In genomic region chr2:217742276-217742675, GRCh38 we compare ENCODE assay signal across 19 cellular contexts.
DNase-seq lines count a peak whose midpoint lies in the region; ATAC-seq and TF ChIP-seq lines count a peak whose summit lies in the region.
"Had no signal": no experiment of that assay in that cellular context is flagged by ENCODE, and none has a peak within 500 bp of the region (broad histone marks: within the 10 kb centered on the region; RNA-seq: fewer than 3 reads in every experiment).

No MANE protein-coding gene starts in this region.

- no peak overlapping the region for H2BK20ac ChIP-seq in IMR-90 (ENCODE audit: low read depth, low read length)

- no CpG with 5 or more reads among the region's 4 CpGs for WGBS in IMR-90 (ENCODE audit: extremely low coverage in 2 of 2, insufficient read length in 1 of 2), 2 experiments
- 71% methylated on average over 4 of the region's 4 CpGs for WGBS in esophagus muscularis mucosa

- POLR2A ChIA-PET in IMR-90 (lab: Charles Lee; ENCODE audit: unreplicated experiment) = no interaction called here

- no peak overlapping the region for H2BK15ac ChIP-seq in IMR-90 (ENCODE audit: low read depth, low read length)

- CTCF ChIA-PET in IMR-90 (lab: Yijun Ruan, JAX) = no interaction called here

- peaks cover 4% of the 10 kb centered on the region; the same call in 1 of the 2 replicates for H3K9me1 ChIP-seq in IMR-90 (ENCODE audit: insufficient read depth, low read length)

- no peak for ATAC-seq in IMR-90 (ENCODE audit: low read depth)

- H3K4me2 ChIP-seq in IMR-90 (ENCODE audit: low read depth, low read length) = no peak overlapping the region
- H3K4me2 ChIP-seq: SK-N-SH had no signal

- no peak overlapping the region for H3K14ac ChIP-seq in IMR-90 (replicated peaks; ENCODE audit: low read depth, low read length)

- in situ Hi-C loops in IMR-90 (cut with MboI; ENCODE audit: low sequenced_read_pairs) = no loop called here

- TF ChIP-seq CTCF in IMR-90 (conservative IDR thresholded peaks at IDR 0.05; ENCODE audit: low read depth, low read length) (no peak), fibroblast of the aortic adventitia (IDR thresholded peaks at IDR 0.05; ENCODE audit: insufficient read depth, low read length) (no peak), esophagus muscularis mucosa (IDR thresholded peaks at IDR 0.05) (no peak)

- TF ChIP-seq EP300 in esophagus muscularis mucosa (IDR thresholded peaks at IDR 0.05) = no peak

- H3K18ac ChIP-seq in IMR-90 (ENCODE audit: low read depth, low read length) = no peak overlapping the region

- H3K9me3 ChIP-seq in IMR-90 (ENCODE audit: control insufficient read depth, insufficient read depth, low read length) = peaks cover 2% of the 10 kb centered on the region; the same call in 1 of the 2 replicates
- no peaks in the 10 kb centered on the region for H3K9me3 ChIP-seq in esophagus muscularis mucosa
- H3K9me3 ChIP-seq: SK-N-SH had no signal

- H3K36me3 ChIP-seq in IMR-90 (ENCODE audit: control insufficient read depth, insufficient read depth, low read length) = no peaks in the 10 kb centered on the region
- peaks cover 0 to 26% (median 10%) of the 10 kb centered on the region in 4 donors for H3K36me3 ChIP-seq in esophagus muscularis mucosa

- H3K56ac ChIP-seq in IMR-90 (ENCODE audit: extremely low read depth, insufficient read depth, low read length) = no peak overlapping the region

- no peak overlapping the region for H3K27ac ChIP-seq in IMR-90 (ENCODE audit: insufficient read depth, low read length)
- H3K27ac ChIP-seq in esophagus muscularis mucosa (replicated peaks in 1 of 4) = peak overlapping the region in 2 of 4 donors; percentile 16 to 36

- H3K4me3 ChIP-seq in IMR-90 (ENCODE audit: insufficient read depth, low read depth, low read length) (no peak overlapping the region), fibroblast of the aortic adventitia (ENCODE audit: low read depth, low read length) (no peak overlapping the region), esophagus muscularis mucosa (no peak overlapping the region)

- no peaks in the 10 kb centered on the region for H3K27me3 ChIP-seq in IMR-90 (ENCODE audit: control insufficient read depth, insufficient read depth, low read length)
- no peaks in the 10 kb centered on the region for H3K27me3 ChIP-seq in esophagus muscularis mucosa

- no peak overlapping the region for H3K9ac ChIP-seq in IMR-90 (ENCODE audit: low read depth, low read length)
- H3K9ac ChIP-seq: SK-N-SH had no signal

- H3K4me1 ChIP-seq in IMR-90 (ENCODE audit: control insufficient read depth, insufficient read depth, low read length) (peaks cover 7% of the 10 kb centered on the region), esophagus muscularis mucosa (peaks cover under 1 to 70% (median 46%) of the 10 kb centered on the region in 4 donors)

- H2BK5ac ChIP-seq in IMR-90 (ENCODE audit: low read depth, low read length, poor library complexity, severe bottlenecking) = no peak overlapping the region

- dilution Hi-C loops in IMR-90 (cut with HindIII; ENCODE audit: low sequenced_read_pairs, unreplicated experiment) = no loop called here

- no peaks in the 10 kb centered on the region for H3K79me1 ChIP-seq in IMR-90 (ENCODE audit: low read depth in 1 of 2, low read length in 2 of 2)

- TF ChIP-seq RAD21 in IMR-90 (IDR thresholded peaks at IDR 0.05; ENCODE audit: low read length) = no peak

- intact Hi-C loops in IMR-90 (cut with micrococcal nuclease) (no loop called here), esophagus muscularis mucosa (cut with DNase I) (no loop called here)

- no peak overlapping the region for H2AFZ ChIP-seq in IMR-90 (replicated peaks; ENCODE audit: low read length, poor library complexity)

- H2AK5ac ChIP-seq in IMR-90 (ENCODE audit: low read depth, low read length) = 0 out of 2 replicates have a peak overlapping the region, but pooled peaks have one; percentile 7

- H4K5ac ChIP-seq in IMR-90 (ENCODE audit: low read depth, low read length) = no peak overlapping the region

- no peak overlapping the region for H4K8ac ChIP-seq in IMR-90 (ENCODE audit: low read depth in 2 of 2, low read length in 2 of 2)

- H3K23ac ChIP-seq in IMR-90 (ENCODE audit: low read depth, low read length) = no peak overlapping the region; the same call in 1 of the 2 replicates

- TF ChIP-seq POLR2A in IMR-90 (IDR thresholded peaks at IDR 0.05; ENCODE audit: low read depth, low read length) (no peak), esophagus muscularis mucosa (IDR thresholded peaks at IDR 0.05; ENCODE audit: low read depth) (no peak)

- BruUV-seq in IMR-90 (replicated peaks; lab: Mats Ljungman, UMichigan) = no TSS peak

- no peak overlapping the region for H2BK120ac ChIP-seq in IMR-90 (ENCODE audit: low read depth, low read length)

- H4K91ac ChIP-seq in IMR-90 (ENCODE audit: insufficient read depth, low read depth, low read length) = no peak overlapping the region

- H3K4ac ChIP-seq in IMR-90 (ENCODE audit: low read depth, low read length) = no peak overlapping the region

- no peak overlapping the region for H2AK9ac ChIP-seq in IMR-90 (replicated peaks; ENCODE audit: low read depth, low read length, poor library complexity)

- DNase-seq in IMR-90 = no peak
- DNase-seq in astrocyte of the hippocampus (ENCODE audit: low read depth, low spot score) = peak; percentile 41
- DNase-seq in fibroblast of the aortic adventitia (ENCODE audit: low read depth) = peak; percentile 25
- DNase-seq in ureter (ENCODE audit: low spot score) = peak; percentile 15
- DNase-seq in dedifferentiated amniotic fluid mesenchymal stem cell (ENCODE audit: extremely low spot score) = no peak
- no peak for DNase-seq in esophagus muscularis mucosa (ENCODE audit: extremely low spot score)
- no peak for DNase-seq in NCI-H524 (lab: John Stamatoyannopoulos, UW)
- DNase-seq: DMS79, H7, HFFc6, Kasumi-1, NCI-H1092 treated with DMSO at 0.1 percent for 48 hours, NCI-H2081, NCI-H2171 treated with DMSO at 0.1 percent for 48 hours, NCI-H510A treated with DMSO at 0.1 percent for 48 hours, NCI-H82, RPMI8226, SHP77 treated with DMSO at 0.1 percent for 48 hours, SK-N-SH had no signal

- H4K20me1 ChIP-seq in IMR-90 (ENCODE audit: insufficient read depth, low read length) = no peaks in the 10 kb centered on the region

TF ChIP-seq in IMR-90, 13 proteins besides CTCF, POLR2A, EP300 and RAD21:
- no peak for TF ChIP-seq CHD1 (IDR thresholded peaks at IDR 0.05; ENCODE audit: low read depth, low read length)
- peak; percentile 21; the same call in 1 of the 2 replicates for TF ChIP-seq NFE2L2 (IDR thresholded peaks at IDR 0.05; ENCODE audit: low read depth, low read length)
- no peak for TF ChIP-seq USF2 (IDR thresholded peaks at IDR 0.05; ENCODE audit: low read depth, low read length)

Comparison
In these comparisons a context has a peak if more than half of its experiments do, and no peak if none do; other contexts are left out.
1. DNase-seq: peak in astrocyte of the hippocampus (single experiment), fibroblast of the aortic adventitia (single experiment) and ureter (single experiment); none in IMR-90 (single experiment), dedifferentiated amniotic fluid mesenchymal stem cell (single experiment), esophagus muscularis mucosa (single experiment) and NCI-H524 (0 of 2).